ENCODE assay signal across 18 cellular contexts in genomic region chr6:5141046-5141445, GRCh38. TPM values are rescaled to one million over a fixed set of nuclear protein-coding genes. Genes with fewer than 3 reads are reported as not detected.
DNase-seq lines count a peak whose midpoint lies in the region; TF ChIP-seq lines count a peak whose summit lies in the region.
"Had no signal": no experiment of that assay in that cellular context is flagged by ENCODE, and none has a peak within 500 bp of the region (broad histone marks: within the 10 kb centered on the region; RNA-seq: fewer than 3 reads in every experiment).

No MANE protein-coding gene starts in this region.

- H3K79me2 ChIP-seq in OCI-LY1 (ENCODE audit: insufficient read depth, low read length): no peaks in the 10 kb centered on the region

- intact Hi-C loops in thyroid gland (cut with DNase I): loop anchor here (5.0 to 10.0 kb wide), 4 partner anchors 74 to 1404 kb away; no protein-coding TSS in a partner anchor

- H3K27me3 ChIP-seq in OCI-LY1 (ENCODE audit: insufficient read depth, low read length): no peaks in the 10 kb centered on the region
- H3K27me3 ChIP-seq in thyroid gland: no peaks in the 10 kb centered on the region

- H3K36me3 ChIP-seq in OCI-LY1 (ENCODE audit: insufficient read depth, low read length) (no peaks in the 10 kb centered on the region), thyroid gland (no peaks in the 10 kb centered on the region)

- H3K9ac ChIP-seq in OCI-LY1 (ENCODE audit: low read length): peak overlapping the region; percentile 36; the same call in 1 of the 2 replicates

- H3K9me2 ChIP-seq in OCI-LY1 (ENCODE audit: low read depth, low read length): no peaks in the 10 kb centered on the region

- TF ChIP-seq POLR2A in thyroid gland (IDR thresholded peaks at IDR 0.05): no peak

- no peaks in the 10 kb centered on the region for H3K9me3 ChIP-seq in OCI-LY1 (ENCODE audit: low read length)
- H3K9me3 ChIP-seq in thyroid gland: no peaks in the 10 kb centered on the region

- H3K4me3 ChIP-seq in OCI-LY1 (ENCODE audit: low read depth, low read length, poor library complexity, severe bottlenecking) (peak overlapping the region; percentile 23), fibroblast of mammary gland (ENCODE audit: control insufficient read depth, low read depth, low read length) (no peak overlapping the region), thyroid gland (replicated peaks in 1 of 3) (no peak overlapping the region)
- H3K4me3 ChIP-seq: K562, PC-9 had no signal

- peak overlapping the region; percentile 60 for H3K4me2 ChIP-seq in OCI-LY1 (ENCODE audit: low read length)
- H3K4me2 ChIP-seq: PC-9 had no signal

- no peaks in the 10 kb centered on the region for H4K20me1 ChIP-seq in OCI-LY1 (ENCODE audit: insufficient read depth, low read length)

- no peak overlapping the region for H3K27ac ChIP-seq in OCI-LY1 (ENCODE audit: low read depth, low read length, poor library complexity, severe bottlenecking)
- peak overlapping the region; percentile 37 to 72 (median 44) for H3K27ac ChIP-seq in thyroid gland
- H3K27ac ChIP-seq: HL-60, PC-9 had no signal

- no peak overlapping the region for H2AFZ ChIP-seq in OCI-LY1 (ENCODE audit: low read length)
- H2AFZ ChIP-seq: PC-9 had no signal

- no peaks in the 10 kb centered on the region for H3F3A ChIP-seq in OCI-LY1 (ENCODE audit: insufficient read depth, low read length)

- DNase-seq in EL (peak; percentile 5), fibroblast of mammary gland (ENCODE audit: low read depth) (peak; percentile 61), thyroid gland (no peak), hypothalamus (lab: John Stamatoyannopoulos, UW) (no peak), AML-193 (lab: John Stamatoyannopoulos, UW) (no peak), DMS153 treated with DMSO at 0.1 percent for 48 hours (lab: John Stamatoyannopoulos, UW; ENCODE audit: unreplicated experiment) (no peak)
- DNase-seq: CD8-positive, alpha-beta memory T cell; DND-41; NCI-H1436; NCI-H2029; NCI-H2171; NCI-H446; NCI-H69; PC-9 had no signal

- 77 to 89% methylated on average over 3 of the region's 3 CpGs for WGBS in thyroid gland, 2 donors

- H3K4me1 ChIP-seq in OCI-LY1 (ENCODE audit: insufficient read depth, low read length, severe bottlenecking) (peaks cover 20% of the 10 kb centered on the region), thyroid gland (peaks cover 11 to 25% of the 10 kb centered on the region in 2 donors)

- TF ChIP-seq CTCF in OCI-LY1 (IDR thresholded peaks at IDR 0.05; ENCODE audit: low read length) (no peak), fibroblast of mammary gland (conservative IDR thresholded peaks at IDR 0.05; ENCODE audit: control insufficient read depth, insufficient read depth, low read depth, low read length) (no peak), thyroid gland (IDR thresholded peaks at IDR 0.05) (no peak)

RNA-seq across cellular contexts. Expression of gene PPP1R3G, which starts 55.9 kb away (rescaled TPM):
- total RNA-seq in thyroid gland: 1 to 10 TPM in 1 of 4 donors, under 1 TPM in 3; 0.78 to 1.6 (median 0.91) TPM
- total RNA-seq: CD8-positive, alpha-beta memory T cell; H4 had no signal

Comparison
In these comparisons a context has a peak if more than half of its experiments do, and no peak if none do; other contexts are left out.
1. DNase-seq: peak in EL (single experiment) and fibroblast of mammary gland (single experiment); none in thyroid gland (0 of 2), hypothalamus (0 of 51), AML-193 (0 of 2) and DMS153 treated with DMSO at 0.1 percent for 48 hours (single experiment).